9 cellular contexts compared by ENCODE assay signal in the genomic region with DNA sequence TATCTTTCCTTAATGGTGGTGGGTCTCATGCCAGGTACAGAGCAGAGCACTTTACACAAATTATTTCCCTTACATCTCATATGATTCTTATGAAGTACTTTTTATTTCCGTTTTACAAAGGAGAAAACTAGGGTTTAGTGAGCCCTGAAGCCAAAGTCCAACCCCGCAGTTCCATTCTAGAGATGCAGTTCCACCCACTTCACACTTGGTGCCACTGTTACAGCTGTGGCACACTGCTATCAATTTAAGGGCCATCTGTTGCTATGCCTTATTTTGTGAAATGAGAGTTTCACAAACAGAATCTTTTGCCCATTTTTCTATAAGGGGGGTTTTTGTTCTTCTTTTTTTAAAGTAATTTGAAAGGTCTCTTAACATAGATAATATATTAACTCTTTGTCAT. TPM values are rescaled to one million over a fixed set of nuclear protein-coding genes. Genes with fewer than 3 reads are reported as not detected.
DNase-seq lines count a peak whose midpoint lies in the region; ATAC-seq, FAIRE-seq and TF ChIP-seq lines count a peak whose summit lies in the region.
"Had no signal": no experiment of that assay in that cellular context is flagged by ENCODE, and none has a peak within 500 bp of the region (broad histone marks: within the 10 kb centered on the region; RNA-seq: fewer than 3 reads in every experiment).

No MANE protein-coding gene starts in this region.

- BruUV-seq in HepG2 (replicated peaks; lab: Mats Ljungman, UMichigan): no TSS peak

- 34% methylated on average over 2 of the region's 2 CpGs for WGBS in HepG2 (ENCODE audit: low lambda C conversion rate)

- H3K27me3 ChIP-seq in WERI-Rb-1 (ENCODE audit: insufficient read depth, low read depth, severe bottlenecking): no peaks in the 10 kb centered on the region
- no peaks in the 10 kb centered on the region for H3K27me3 ChIP-seq in HepG2 (ENCODE audit: control insufficient read depth in 1 of 2, insufficient read depth in 2 of 2, low read length in 2 of 2)

- H3K9me3 Mint-ChIP-seq in activated T-cell treated with anti-CD3 and anti-CD28 coated beads, Interleukin-2, amount 50 U/mL, for 72 hours: no peaks in the 10 kb centered on the region
- H3K9me3 Mint-ChIP-seq: dendritic cell treated with granulocyte-macrophage colony-stimulating factor and Interleukin-4, amounts not matched to agents 40 ng/mL and 50 ng/mL, for 4 days had no signal

- no peak overlapping the region for H3K4me3 Mint-ChIP-seq in activated T-cell treated with anti-CD3 and anti-CD28 coated beads, Interleukin-2, amount 50 U/mL, for 72 hours
- H3K4me3 Mint-ChIP-seq: dendritic cell treated with granulocyte-macrophage colony-stimulating factor and Interleukin-4, amounts not matched to agents 40 ng/mL and 50 ng/mL, for 4 days had no signal

- TF ChIP-seq POLR2A in HepG2 (IDR thresholded peaks at IDR 0.05; ENCODE audit: insufficient read depth in 1 of 2, low read depth in 2 of 2, low read length in 2 of 2): no peak

- FAIRE-seq in HepG2 (lab: Jason Lieb, UNC): peak; percentile 49

- H3K27ac Mint-ChIP-seq in activated T-cell treated with anti-CD3 and anti-CD28 coated beads, Interleukin-2, amount 50 U/mL, for 72 hours: no peak overlapping the region
- H3K27ac Mint-ChIP-seq: dendritic cell treated with granulocyte-macrophage colony-stimulating factor and Interleukin-4, amounts not matched to agents 40 ng/mL and 50 ng/mL, for 4 days had no signal

- POLR2A ChIA-PET in HEK293 (lab: Yijun Ruan, JAX) (no interaction called here), HepG2 (lab: Yijun Ruan, JAX) (no interaction called here)

- H3K4me1 ChIP-seq in HEK293 (ENCODE audit: control insufficient read depth, insufficient read depth, low read length): no peaks in the 10 kb centered on the region
- peaks cover 6% of the 10 kb centered on the region for H3K4me1 ChIP-seq in HepG2 (ENCODE audit: insufficient read depth, low read length)

- TF ChIP-seq CTCF in HEK293 (tag by site-specific recombination; IDR thresholded peaks at IDR 0.05) (no peak), WERI-Rb-1 (IDR thresholded peaks at IDR 0.05; ENCODE audit: low read depth, low read length) (peak; percentile 80), HepG2 (CRISPR knock-in tag; IDR thresholded peaks at IDR 0.05) (peak; percentile 49)

- peaks cover 0 to 19% of the 10 kb centered on the region in 2 experiments; a peak in 1 of 3 replicates for H3K36me3 ChIP-seq in HEK293 (ENCODE audit: control insufficient read depth in 2 of 2, insufficient read depth in 1 of 2, low read length in 2 of 2)
- peaks cover 5% of the 10 kb centered on the region; the same call in 1 of the 2 replicates for H3K36me3 ChIP-seq in WERI-Rb-1
- no peaks in the 10 kb centered on the region; a peak in 1 of 5 replicates for H3K36me3 ChIP-seq in HepG2 (replicated peaks in 1 of 2; ENCODE audit: control insufficient read depth in 1 of 2, insufficient read depth in 2 of 2, low read length in 2 of 2)

- peak; percentile 91 for ATAC-seq in HepG2
- ATAC-seq in activated T-cell treated with anti-CD3 and anti-CD28 coated beads, Interleukin-2, amount 50 U/mL, for 72 hours (replicated peaks in 1 of 2): no peak
- ATAC-seq in GM21381 (IDR thresholded peaks at IDR 0.05; ENCODE audit: unreplicated experiment): no peak

- TF ChIP-seq EP300 in HepG2 (IDR thresholded peaks at IDR 0.05; ENCODE audit: low read depth in 2 of 2, low read length in 2 of 2) (no peak), HepG2 (CRISPR knock-in tag; IDR thresholded peaks at IDR 0.05; ENCODE audit: borderline replicate concordance) (no peak)

- H3K4me1 Mint-ChIP-seq in activated T-cell treated with anti-CD3 and anti-CD28 coated beads, Interleukin-2, amount 50 U/mL, for 72 hours (ENCODE audit: low read depth): no peaks in the 10 kb centered on the region

- CTCF ChIA-PET in HEK293 (lab: Yijun Ruan, JAX): interaction anchor here (0.5 to 0.6 kb wide), 2 partner anchors 75 to 396 kb away, joined by 3 to 4 read pairs; no protein-coding TSS in a partner anchor
- CTCF ChIA-PET in HepG2 (lab: Yijun Ruan, JAX; ENCODE audit: low intra/inter-chr PET ratio, low total read pairs): interaction anchor here (0.9 to 1.7 kb wide), 2 partner anchors 14 to 23 kb away, joined by 3 to 10 read pairs; a partner anchor contains a TSS

- H3K9ac ChIP-seq in HepG2 (ENCODE audit: insufficient read depth, low read depth, low read length): no peak overlapping the region

- no peaks in the 10 kb centered on the region for H3K36me3 Mint-ChIP-seq in activated T-cell treated with anti-CD3 and anti-CD28 coated beads, Interleukin-2, amount 50 U/mL, for 72 hours (ENCODE audit: insufficient read depth in 2 of 2)

- intact Hi-C loops in HepG2 (cut with micrococcal nuclease; ENCODE audit: unreplicated experiment): loop anchor here (2.0 kb wide), 1 partner anchor 23 kb away; no protein-coding TSS in a partner anchor

- H3K4me2 ChIP-seq in HepG2 (ENCODE audit: low read depth, low read length): no peak overlapping the region

- DNase-seq in DMS 273 (lab: John Stamatoyannopoulos, UW; ENCODE audit: unreplicated experiment) (peak; percentile 64), WERI-Rb-1 (peak; percentile 53), HepG2 (ENCODE audit: low spot score) (no peak), T1000 (lab: John Stamatoyannopoulos, UW) (no peak), UCSD-AML1 (lab: John Stamatoyannopoulos, UW; ENCODE audit: unreplicated experiment) (no peak)
- no peak for DNase-seq in activated T-cell treated with anti-CD3 and anti-CD28 coated beads, Interleukin-2, amount 50 U/mL, for 72 hours

- H3K27me3 Mint-ChIP-seq in activated T-cell treated with anti-CD3 and anti-CD28 coated beads, Interleukin-2, amount 50 U/mL, for 72 hours (ENCODE audit: low read depth): no peaks in the 10 kb centered on the region
- H3K27me3 Mint-ChIP-seq: dendritic cell treated with granulocyte-macrophage colony-stimulating factor and Interleukin-4, amounts not matched to agents 40 ng/mL and 50 ng/mL, for 4 days had no signal

- no peaks in the 10 kb centered on the region for H3K79me2 ChIP-seq in HepG2 (ENCODE audit: insufficient read depth, low read length)

- in situ Hi-C loops in HepG2 (cut with HindIII; ENCODE audit: extremely low pct_ligation_motif_present, low pct_unique_long_range_greater_than_20kb): loop anchor here (10.0 to 25.0 kb wide), 2 partner anchors 289 to 411 kb away; no protein-coding TSS in a partner anchor

- H4K20me1 ChIP-seq in HepG2 (ENCODE audit: insufficient read depth, low read length): no peaks in the 10 kb centered on the region

- no peak overlapping the region for H3K4me3 ChIP-seq in HEK293 (ENCODE audit: low read depth, low read length)
- no peak overlapping the region for H3K4me3 ChIP-seq in WERI-Rb-1 (ENCODE audit: low read depth, low read length)
- no peak overlapping the region for H3K4me3 ChIP-seq in HepG2 (replicated peaks in 1 of 3; ENCODE audit: insufficient read depth in 1 of 3, low read depth in 2 of 3, low read length in 3 of 3)

- no peak for TF ChIP-seq RAD21 in HepG2 (CRISPR knock-in tag; IDR thresholded peaks at IDR 0.05)

- H3K9me3 ChIP-seq in HEK293 (ENCODE audit: control insufficient read depth, insufficient read depth, low read depth, low read length) (no peaks in the 10 kb centered on the region), WERI-Rb-1 (ENCODE audit: severe bottlenecking) (no peaks in the 10 kb centered on the region), HepG2 (ENCODE audit: low read length) (no peaks in the 10 kb centered on the region)

- H3K27ac ChIP-seq in HEK293 (ENCODE audit: extremely low read depth, low read depth, low read length) (no peak overlapping the region), WERI-Rb-1 (no peak overlapping the region), HepG2 (ENCODE audit: extremely low read length, insufficient read depth, low read length) (no peak overlapping the region)

- no peak overlapping the region for H2AFZ ChIP-seq in HepG2 (ENCODE audit: low read length)

RNA-seq across cellular contexts. Expression of a gene that starts 12.9 kb away (rescaled TPM):
- total RNA-seq in HepG2 (2016; rRNA removed; fragmentation: Illumina TruSeq; extraction: Trizol): 24.1 and 24.7 TPM in 2 replicates
- 3.5 and 6.8 TPM in 2 replicates for total RNA-seq in HepG2 (2016; cell fraction: cytosol; rRNA removed; fragmentation: Illumina TruSeq; extraction: Trizol; ENCODE audit: low read depth)
- 23.4 and 25.6 TPM in 2 replicates for total RNA-seq in HepG2 (2016; cell fraction: insoluble cytoplasmic fraction; rRNA removed; fragmentation: Illumina TruSeq; extraction: Trizol)
- total RNA-seq in HepG2 (2016; cell fraction: membrane; rRNA removed; fragmentation: Illumina TruSeq; extraction: Trizol): 8.2 and 8.4 TPM in 2 replicates
- 15.7 and 20.3 TPM in 2 replicates for total RNA-seq in HepG2 (2016; cell fraction: nucleus; rRNA removed; fragmentation: Illumina TruSeq; extraction: Trizol)
- polyA plus RNA-seq in HepG2 (2011; rRNA removed): 7.7 and 9.3 TPM in 2 replicates
- 7.3 TPM in 2 replicates for polyA plus RNA-seq in HepG2 (2011; cell fraction: cytosol; rRNA removed)
- 3.5 and 4.1 TPM in 2 replicates for polyA plus RNA-seq in HepG2 (2011; cell fraction: nucleus; rRNA removed)
- polyA plus RNA-seq in HepG2 (2012): 9.7 and 10.8 TPM in 2 replicates
- polyA plus RNA-seq in HepG2 (2016; cell fraction: cytosol; fragmentation: Illumina TruSeq; extraction: Trizol; ENCODE audit: low read depth): 2.5 TPM in 2 replicates
- polyA plus RNA-seq in HepG2 (2016; cell fraction: insoluble cytoplasmic fraction; fragmentation: Illumina TruSeq; extraction: Trizol; ENCODE audit: low read depth): 22.6 and 23.4 TPM in 2 replicates
- 3.5 and 4.3 TPM in 2 replicates for polyA plus RNA-seq in HepG2 (2016; cell fraction: membrane; fragmentation: Illumina TruSeq; extraction: Trizol; ENCODE audit: low read depth)
- polyA plus RNA-seq in HepG2 (2016; cell fraction: nucleus; fragmentation: Illumina TruSeq; extraction: Trizol; ENCODE audit: insufficient read depth, low read depth): 13.4 and 21.6 TPM in 2 replicates
- polyA minus RNA-seq in HepG2 (2011; rRNA and poly(A)+ RNA removed; ENCODE audit: low replicate concordance): 8.4 and 13.7 TPM in 2 replicates
- polyA minus RNA-seq in HepG2 (2011; cell fraction: cytosol; rRNA and poly(A)+ RNA removed): 6.4 and 7.3 TPM in 2 replicates
- polyA minus RNA-seq in HepG2 (2011; cell fraction: nucleus; rRNA and poly(A)+ RNA removed): 9.8 and 11.5 TPM in 2 replicates
- 10 to 100 TPM; 12.1 to 15.2 TPM for total RNA-seq in activated T-cell treated with anti-CD3 and anti-CD28 coated beads, Interleukin-2, amount 50 U/mL, for 72 hours

RNA-seq across cellular contexts. Expression of a gene that starts 21.0 kb away (rescaled TPM):
- total RNA-seq in HepG2 (2016; rRNA removed; fragmentation: Illumina TruSeq; extraction: Trizol): not detected in 2 replicates
- not detected in 2 replicates for total RNA-seq in HepG2 (2016; cell fraction: cytosol; rRNA removed; fragmentation: Illumina TruSeq; extraction: Trizol; ENCODE audit: low read depth)
- total RNA-seq in HepG2 (2016; cell fraction: insoluble cytoplasmic fraction; rRNA removed; fragmentation: Illumina TruSeq; extraction: Trizol): not detected in 2 replicates
- total RNA-seq in HepG2 (2016; cell fraction: membrane; rRNA removed; fragmentation: Illumina TruSeq; extraction: Trizol): not detected in 2 replicates
- total RNA-seq in HepG2 (2016; cell fraction: nucleus; rRNA removed; fragmentation: Illumina TruSeq; extraction: Trizol): not detected in 2 replicates
- polyA plus RNA-seq in HepG2 (2011; rRNA removed): not detected in 2 replicates
- polyA plus RNA-seq in HepG2 (2011; cell fraction: cytosol; rRNA removed): not detected in 2 replicates
- 0.13 TPM in 1 of 2 replicates, not detected in the other for polyA plus RNA-seq in HepG2 (2011; cell fraction: nucleus; rRNA removed)
- polyA plus RNA-seq in HepG2 (2012): not detected in 2 replicates
- not detected in 2 replicates for polyA plus RNA-seq in HepG2 (2016; cell fraction: cytosol; fragmentation: Illumina TruSeq; extraction: Trizol; ENCODE audit: low read depth)
- polyA plus RNA-seq in HepG2 (2016; cell fraction: insoluble cytoplasmic fraction; fragmentation: Illumina TruSeq; extraction: Trizol; ENCODE audit: low read depth): not detected in 2 replicates
- not detected in 2 replicates for polyA plus RNA-seq in HepG2 (2016; cell fraction: membrane; fragmentation: Illumina TruSeq; extraction: Trizol; ENCODE audit: low read depth)
- polyA plus RNA-seq in HepG2 (2016; cell fraction: nucleus; fragmentation: Illumina TruSeq; extraction: Trizol; ENCODE audit: insufficient read depth, low read depth): not detected in 2 replicates
- not detected in 2 replicates for polyA minus RNA-seq in HepG2 (2011; rRNA and poly(A)+ RNA removed; ENCODE audit: low replicate concordance)
- polyA minus RNA-seq in HepG2 (2011; cell fraction: cytosol; rRNA and poly(A)+ RNA removed): not detected in 2 replicates
- polyA minus RNA-seq in HepG2 (2011; cell fraction: nucleus; rRNA and poly(A)+ RNA removed): not detected in 2 replicates
- not detected for total RNA-seq in activated T-cell treated with anti-CD3 and anti-CD28 coated beads, Interleukin-2, amount 50 U/mL, for 72 hours

Comparison
In these comparisons a context has a peak if more than half of its experiments do, and no peak if none do; other contexts are left out.
1. DNase-seq: peak in DMS 273 (single experiment) and WERI-Rb-1 (single experiment); none in HepG2 (single experiment), activated T-cell treated with anti-CD3 and anti-CD28 coated beads, Interleukin-2, amount 50 U/mL, for 72 hours (0 of 2), T1000 (single experiment) and UCSD-AML1 (single experiment).